Comparison of ENCODE assay signal across 1 cellular context in genomic region chr1:85464497-85465098, GRCh38.
A peak's percentile ranks its signal among the peaks of the same experiment; 100 is the strongest.
TF ChIP-seq lines count a peak whose summit lies in the region.

No MANE protein-coding gene starts in this region.

TF ChIP-seq in HepG2, 621 proteins besides CTCF, POLR2A, EP300 and RAD21 (continued from another document and continues in another):
- TF ChIP-seq MTERF4 (CRISPR knock-in tag; IDR thresholded peaks at IDR 0.05) (0 out of 2 replicates have a peak, but pooled peaks have one; percentile 52), ZNF674 (CRISPR knock-in tag; IDR thresholded peaks at IDR 0.05; ENCODE audit: low read depth) (peak; percentile 70; the same call in 1 of the 2 replicates), GATAD2A (CRISPR knock-in tag; IDR thresholded peaks at IDR 0.05) (no peak), SP140L (CRISPR knock-in tag; IDR thresholded peaks at IDR 0.05; ENCODE audit: borderline replicate concordance) (no peak), POGZ (CRISPR knock-in tag; IDR thresholded peaks at IDR 0.05) (no peak), IKZF4 (CRISPR knock-in tag; IDR thresholded peaks at IDR 0.05; ENCODE audit: borderline replicate concordance, low read depth, not compliant biosample characterization) (peak; percentile 39), NKX3-1 (CRISPR knock-in tag; IDR thresholded peaks at IDR 0.05) (no peak), HNF1A (IDR thresholded peaks at IDR 0.05; ENCODE audit: low read depth) (no peak), HNF1A (CRISPR knock-in tag; IDR thresholded peaks at IDR 0.05; ENCODE audit: borderline replicate concordance) (0 out of 2 replicates have a peak, but pooled peaks have one; percentile 17), KDM4B (CRISPR knock-in tag; IDR thresholded peaks at IDR 0.05) (no peak), ZNF816 (CRISPR knock-in tag; IDR thresholded peaks at IDR 0.05; ENCODE audit: borderline replicate concordance) (peak; percentile 56; the same call in 1 of the 2 replicates), HDAC2 (CRISPR knock-in tag; IDR thresholded peaks at IDR 0.05) (0 out of 2 replicates have a peak, but pooled peaks have one; percentile 6), HMG20B (CRISPR knock-in tag; conservative IDR thresholded peaks at IDR 0.05) (no peak), ZNF703 (CRISPR knock-in tag; IDR thresholded peaks at IDR 0.05; ENCODE audit: borderline replicate concordance) (no peak), ZFP62 (CRISPR knock-in tag; IDR thresholded peaks at IDR 0.05) (no peak), ZFP82 (CRISPR knock-in tag; IDR thresholded peaks at IDR 0.05; ENCODE audit: borderline replicate concordance) (no peak), MBNL3 (CRISPR knock-in tag; conservative IDR thresholded peaks at IDR 0.05) (no peak), ZNF788 (CRISPR knock-in tag; IDR thresholded peaks at IDR 0.05; ENCODE audit: borderline replicate concordance) (no peak), ZNF263 (CRISPR knock-in tag; IDR thresholded peaks at IDR 0.05) (no peak), ZNF280D (CRISPR knock-in tag; IDR thresholded peaks at IDR 0.05) (no peak; the same call in 1 of the 2 replicates), HNRNPK (IDR thresholded peaks at IDR 0.05; ENCODE audit: low read depth, low read length, poor library complexity, severe bottlenecking) (no peak), MTA1 (CRISPR knock-in tag; IDR thresholded peaks at IDR 0.05; ENCODE audit: borderline replicate concordance) (no peak), IRF2 (CRISPR knock-in tag; IDR thresholded peaks at IDR 0.05) (no peak), SKI (IDR thresholded peaks at IDR 0.05; ENCODE audit: partially characterized antibody) (no peak), BRCA1 (CRISPR knock-in tag; IDR thresholded peaks at IDR 0.05) (no peak), HDAC1 (CRISPR knock-in tag; IDR thresholded peaks at IDR 0.05) (peak; percentile 18; the same call in 1 of the 2 replicates), REL (CRISPR knock-in tag; conservative IDR thresholded peaks at IDR 0.05) (peak; percentile 59; the same call in 1 of the 2 replicates), DNMT1 (CRISPR knock-in tag; IDR thresholded peaks at IDR 0.05) (0 out of 2 replicates have a peak, but pooled peaks have one; percentile 48), ZZZ3 (CRISPR knock-in tag; IDR thresholded peaks at IDR 0.05; ENCODE audit: borderline replicate concordance) (no peak), HIC2 (CRISPR knock-in tag; IDR thresholded peaks at IDR 0.05; ENCODE audit: low read depth) (no peak; the same call in 1 of the 2 replicates), HMG20A (CRISPR knock-in tag; IDR thresholded peaks at IDR 0.05; ENCODE audit: borderline replicate concordance) (no peak), KAT7 (CRISPR knock-in tag; IDR thresholded peaks at IDR 0.05; ENCODE audit: borderline replicate concordance) (peak; percentile 49)
- TF ChIP-seq, protein P1, sequence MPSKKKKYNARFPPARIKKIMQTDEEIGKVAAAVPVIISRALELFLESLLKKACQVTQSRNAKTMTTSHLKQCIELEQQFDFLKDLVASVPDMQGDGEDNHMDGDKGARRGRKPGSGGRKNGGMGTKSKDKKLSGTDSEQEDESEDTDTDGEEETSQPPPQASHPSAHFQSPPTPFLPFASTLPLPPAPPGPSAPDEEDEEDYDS (CRISPR knock-in tag; IDR thresholded peaks at IDR 0.05) = peak; percentile 11; the same call in 1 of the 2 replicates
- TF ChIP-seq, protein P2, sequence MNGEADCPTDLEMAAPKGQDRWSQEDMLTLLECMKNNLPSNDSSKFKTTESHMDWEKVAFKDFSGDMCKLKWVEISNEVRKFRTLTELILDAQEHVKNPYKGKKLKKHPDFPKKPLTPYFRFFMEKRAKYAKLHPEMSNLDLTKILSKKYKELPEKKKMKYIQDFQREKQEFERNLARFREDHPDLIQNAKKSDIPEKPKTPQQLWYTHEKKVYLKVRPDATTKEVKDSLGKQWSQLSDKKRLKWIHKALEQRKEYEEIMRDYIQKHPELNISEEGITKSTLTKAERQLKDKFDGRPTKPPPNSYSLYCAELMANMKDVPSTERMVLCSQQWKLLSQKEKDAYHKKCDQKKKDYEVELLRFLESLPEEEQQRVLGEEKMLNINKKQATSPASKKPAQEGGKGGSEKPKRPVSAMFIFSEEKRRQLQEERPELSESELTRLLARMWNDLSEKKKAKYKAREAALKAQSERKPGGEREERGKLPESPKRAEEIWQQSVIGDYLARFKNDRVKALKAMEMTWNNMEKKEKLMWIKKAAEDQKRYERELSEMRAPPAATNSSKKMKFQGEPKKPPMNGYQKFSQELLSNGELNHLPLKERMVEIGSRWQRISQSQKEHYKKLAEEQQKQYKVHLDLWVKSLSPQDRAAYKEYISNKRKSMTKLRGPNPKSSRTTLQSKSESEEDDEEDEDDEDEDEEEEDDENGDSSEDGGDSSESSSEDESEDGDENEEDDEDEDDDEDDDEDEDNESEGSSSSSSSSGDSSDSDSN (CRISPR knock-in tag; IDR thresholded peaks at IDR 0.05) = peak; percentile 85; the same call in 1 of the 2 replicates
- TF ChIP-seq, protein P3, sequence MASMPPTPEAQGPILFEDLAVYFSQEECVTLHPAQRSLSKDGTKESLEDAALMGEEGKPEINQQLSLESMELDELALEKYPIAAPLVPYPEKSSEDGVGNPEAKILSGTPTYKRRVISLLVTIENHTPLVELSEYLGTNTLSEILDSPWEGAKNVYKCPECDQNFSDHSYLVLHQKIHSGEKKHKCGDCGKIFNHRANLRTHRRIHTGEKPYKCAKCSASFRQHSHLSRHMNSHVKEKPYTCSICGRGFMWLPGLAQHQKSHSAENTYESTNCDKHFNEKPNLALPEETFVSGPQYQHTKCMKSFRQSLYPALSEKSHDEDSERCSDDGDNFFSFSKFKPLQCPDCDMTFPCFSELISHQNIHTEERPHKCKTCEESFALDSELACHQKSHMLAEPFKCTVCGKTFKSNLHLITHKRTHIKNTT (CRISPR knock-in tag; IDR thresholded peaks at IDR 0.05) = no peak
- TF ChIP-seq, protein P4, sequence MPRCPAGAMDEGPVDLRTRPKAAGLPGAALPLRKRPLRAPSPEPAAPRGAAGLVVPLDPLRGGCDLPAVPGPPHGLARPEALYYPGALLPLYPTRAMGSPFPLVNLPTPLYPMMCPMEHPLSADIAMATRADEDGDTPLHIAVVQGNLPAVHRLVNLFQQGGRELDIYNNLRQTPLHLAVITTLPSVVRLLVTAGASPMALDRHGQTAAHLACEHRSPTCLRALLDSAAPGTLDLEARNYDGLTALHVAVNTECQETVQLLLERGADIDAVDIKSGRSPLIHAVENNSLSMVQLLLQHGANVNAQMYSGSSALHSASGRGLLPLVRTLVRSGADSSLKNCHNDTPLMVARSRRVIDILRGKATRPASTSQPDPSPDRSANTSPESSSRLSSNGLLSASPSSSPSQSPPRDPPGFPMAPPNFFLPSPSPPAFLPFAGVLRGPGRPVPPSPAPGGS (CRISPR knock-in tag; IDR thresholded peaks at IDR 0.05) = 0 out of 2 replicates have a peak, but pooled peaks have one; percentile 35
- TF ChIP-seq, protein P5, sequence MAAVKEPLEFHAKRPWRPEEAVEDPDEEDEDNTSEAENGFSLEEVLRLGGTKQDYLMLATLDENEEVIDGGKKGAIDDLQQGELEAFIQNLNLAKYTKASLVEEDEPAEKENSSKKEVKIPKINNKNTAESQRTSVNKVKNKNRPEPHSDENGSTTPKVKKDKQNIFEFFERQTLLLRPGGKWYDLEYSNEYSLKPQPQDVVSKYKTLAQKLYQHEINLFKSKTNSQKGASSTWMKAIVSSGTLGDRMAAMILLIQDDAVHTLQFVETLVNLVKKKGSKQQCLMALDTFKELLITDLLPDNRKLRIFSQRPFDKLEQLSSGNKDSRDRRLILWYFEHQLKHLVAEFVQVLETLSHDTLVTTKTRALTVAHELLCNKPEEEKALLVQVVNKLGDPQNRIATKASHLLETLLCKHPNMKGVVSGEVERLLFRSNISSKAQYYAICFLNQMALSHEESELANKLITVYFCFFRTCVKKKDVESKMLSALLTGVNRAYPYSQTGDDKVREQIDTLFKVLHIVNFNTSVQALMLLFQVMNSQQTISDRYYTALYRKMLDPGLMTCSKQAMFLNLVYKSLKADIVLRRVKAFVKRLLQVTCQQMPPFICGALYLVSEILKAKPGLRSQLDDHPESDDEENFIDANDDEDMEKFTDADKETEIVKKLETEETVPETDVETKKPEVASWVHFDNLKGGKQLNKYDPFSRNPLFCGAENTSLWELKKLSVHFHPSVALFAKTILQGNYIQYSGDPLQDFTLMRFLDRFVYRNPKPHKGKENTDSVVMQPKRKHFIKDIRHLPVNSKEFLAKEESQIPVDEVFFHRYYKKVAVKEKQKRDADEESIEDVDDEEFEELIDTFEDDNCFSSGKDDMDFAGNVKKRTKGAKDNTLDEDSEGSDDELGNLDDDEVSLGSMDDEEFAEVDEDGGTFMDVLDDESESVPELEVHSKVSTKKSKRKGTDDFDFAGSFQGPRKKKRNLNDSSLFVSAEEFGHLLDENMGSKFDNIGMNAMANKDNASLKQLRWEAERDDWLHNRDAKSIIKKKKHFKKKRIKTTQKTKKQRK (IDR thresholded peaks at IDR 0.05; ENCODE audit: low read length) = no peak
- TF ChIP-seq, protein P6, sequence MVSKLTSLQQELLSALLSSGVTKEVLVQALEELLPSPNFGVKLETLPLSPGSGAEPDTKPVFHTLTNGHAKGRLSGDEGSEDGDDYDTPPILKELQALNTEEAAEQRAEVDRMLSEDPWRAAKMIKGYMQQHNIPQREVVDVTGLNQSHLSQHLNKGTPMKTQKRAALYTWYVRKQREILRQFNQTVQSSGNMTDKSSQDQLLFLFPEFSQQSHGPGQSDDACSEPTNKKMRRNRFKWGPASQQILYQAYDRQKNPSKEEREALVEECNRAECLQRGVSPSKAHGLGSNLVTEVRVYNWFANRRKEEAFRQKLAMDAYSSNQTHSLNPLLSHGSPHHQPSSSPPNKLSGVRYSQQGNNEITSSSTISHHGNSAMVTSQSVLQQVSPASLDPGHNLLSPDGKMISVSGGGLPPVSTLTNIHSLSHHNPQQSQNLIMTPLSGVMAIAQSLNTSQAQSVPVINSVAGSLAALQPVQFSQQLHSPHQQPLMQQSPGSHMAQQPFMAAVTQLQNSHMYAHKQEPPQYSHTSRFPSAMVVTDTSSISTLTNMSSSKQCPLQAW (CRISPR knock-in tag; IDR thresholded peaks at IDR 0.05) = no peak
